ENCODE assay signal across 8 cellular contexts in the genomic region with DNA sequence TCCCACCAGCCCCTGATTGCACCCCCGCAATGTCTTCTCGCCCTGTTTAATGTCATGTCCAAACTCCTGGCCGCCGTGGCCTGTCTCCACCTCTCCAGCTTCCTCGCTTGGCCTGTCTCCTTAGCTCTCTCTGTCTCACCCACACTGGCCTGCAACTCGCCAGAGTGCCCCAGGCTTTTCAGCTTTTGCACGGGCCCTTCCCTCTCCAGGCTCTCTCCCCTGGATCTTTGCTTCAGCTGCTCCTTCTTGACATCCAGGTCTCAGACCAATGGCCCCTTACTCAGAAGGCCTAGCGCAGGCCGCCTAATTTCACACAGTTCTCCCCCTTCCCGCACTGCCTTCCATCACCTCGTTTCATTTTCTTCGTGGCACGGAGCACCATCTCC. TPM values are rescaled to one million over a fixed set of nuclear protein-coding genes. Genes with fewer than 3 reads are reported as not detected.
DNase-seq lines count a peak whose midpoint lies in the region; ATAC-seq and TF ChIP-seq lines count a peak whose summit lies in the region.

No MANE protein-coding gene starts in this region.

- H3K4me1 ChIP-seq in left ventricle myocardium inferior (peaks cover 31% of the 10 kb centered on the region), gastrocnemius medialis (peaks cover 14 to 17% of the 10 kb centered on the region in 2 donors)

- in situ Hi-C loops in gastrocnemius medialis (cut with MboI; ENCODE audit: low sequenced_read_pairs in 4 of 4): no loop called here

- ATAC-seq in HG03439 (IDR thresholded peaks at IDR 0.05; ENCODE audit: unreplicated experiment) (peak; percentile 9), gastrocnemius medialis (peak; percentile 9 to 13)

- H3K4me1 Mint-ChIP-seq in activated naive CD4-positive, alpha-beta T cell treated with anti-CD3 and anti-CD28 coated beads, Interleukin-2, amount 50 U/mL, for 24 hours: peaks cover 40% of the 10 kb centered on the region

- H3K27ac Mint-ChIP-seq in activated naive CD4-positive, alpha-beta T cell treated with anti-CD3 and anti-CD28 coated beads, Interleukin-2, amount 50 U/mL, for 24 hours: peak overlapping the region; percentile 97

- DNase-seq in NCI-H1105 (lab: John Stamatoyannopoulos, UW): peak; percentile 29
- no peak for DNase-seq in NCI-H1105 treated with DMSO at 0.1 percent for 48 hours (lab: John Stamatoyannopoulos, UW)
- peak; percentile 19 for DNase-seq in left ventricle myocardium inferior
- DNase-seq in gastrocnemius medialis: no peak
- no peak for DNase-seq in mucosa of gallbladder (ENCODE audit: low spot score)
- no peak for DNase-seq in COLO829 (ENCODE audit: low spot score)

- H3K36me3 ChIP-seq in left ventricle myocardium inferior (peaks cover 4% of the 10 kb centered on the region), gastrocnemius medialis (peaks cover 0 to 4% of the 10 kb centered on the region in 2 donors)

- H3K27me3 ChIP-seq in left ventricle myocardium inferior (ENCODE audit: low read depth): no peaks in the 10 kb centered on the region
- H3K27me3 ChIP-seq in gastrocnemius medialis: no peaks in the 10 kb centered on the region

- no peaks in the 10 kb centered on the region for H3K9me3 Mint-ChIP-seq in activated naive CD4-positive, alpha-beta T cell treated with anti-CD3 and anti-CD28 coated beads, Interleukin-2, amount 50 U/mL, for 24 hours

- peak overlapping the region; percentile 93 for H3K4me3 Mint-ChIP-seq in activated naive CD4-positive, alpha-beta T cell treated with anti-CD3 and anti-CD28 coated beads, Interleukin-2, amount 50 U/mL, for 24 hours

- no peak for TF ChIP-seq CTCF in left ventricle myocardium inferior (IDR thresholded peaks at IDR 0.05; ENCODE audit: borderline replicate concordance)
- no peak for TF ChIP-seq CTCF in gastrocnemius medialis (IDR thresholded peaks at IDR 0.05 in 4 of 5, conservative IDR thresholded peaks at IDR 0.05 in 1 of 5)

- H3K4me3 ChIP-seq in left ventricle myocardium inferior (peak overlapping the region; percentile 99), gastrocnemius medialis (peak overlapping the region; percentile 72 to 86 (median 78))

- intact Hi-C loops in left ventricle myocardium inferior (cut with micrococcal nuclease) (no loop called here), gastrocnemius medialis (cut with DNase I; ENCODE audit: low total_unique reads) (no loop called here)

- H3K27me3 Mint-ChIP-seq in activated naive CD4-positive, alpha-beta T cell treated with anti-CD3 and anti-CD28 coated beads, Interleukin-2, amount 50 U/mL, for 24 hours: peaks cover 2% of the 10 kb centered on the region

- no peaks in the 10 kb centered on the region for H3K9me3 ChIP-seq in left ventricle myocardium inferior (replicated peaks)
- H3K9me3 ChIP-seq in gastrocnemius medialis: no peaks in the 10 kb centered on the region

- no peak for TF ChIP-seq POLR2A in gastrocnemius medialis (IDR thresholded peaks at IDR 0.05)

- H3K27ac ChIP-seq in left ventricle myocardium inferior (replicated peaks) (peak overlapping the region; percentile 86), gastrocnemius medialis (peak overlapping the region; percentile 59 to 85 (median 72))

- H3K36me3 Mint-ChIP-seq in activated naive CD4-positive, alpha-beta T cell treated with anti-CD3 and anti-CD28 coated beads, Interleukin-2, amount 50 U/mL, for 24 hours: peaks cover 4% of the 10 kb centered on the region

RNA-seq across cellular contexts. Expression of a gene that starts 0.5 kb away (rescaled TPM):
- total RNA-seq in left ventricle myocardium inferior (37.8 TPM), gastrocnemius medialis (10 to 100 TPM in 2 of 4 donors, 1 to 10 TPM in 2; 6.5 to 17.1 (median 11.5) TPM), mucosa of gallbladder (20.7 TPM)

Comparison
In these comparisons a context has a peak if more than half of its experiments do, and no peak if none do; other contexts are left out.
1. DNase-seq: peak in NCI-H1105 (single experiment) and left ventricle myocardium inferior (single experiment); none in NCI-H1105 treated with DMSO at 0.1 percent for 48 hours (single experiment), gastrocnemius medialis (0 of 2), mucosa of gallbladder (single experiment) and COLO829 (single experiment).